ENCODE assay signal across 1 cellular context in genomic region chr4:25875281-25875745, GRCh38.
TF ChIP-seq lines count a peak whose summit lies in the region.

No MANE protein-coding gene starts in this region.

TF ChIP-seq in GM12878, 131 proteins besides CTCF, POLR2A, EP300 and RAD21 (continues in another document):
- no peak for TF ChIP-seq CEBPZ (IDR thresholded peaks at IDR 0.05; ENCODE audit: low read depth, low read length)
- 0 out of 2 replicates have a peak, but pooled peaks have one; percentile 27 for TF ChIP-seq MXI1 (IDR thresholded peaks at IDR 0.05; ENCODE audit: low read depth, low read length)
- TF ChIP-seq HDAC2 (IDR thresholded peaks at IDR 0.05) = no peak
- no peak for TF ChIP-seq FOS (IDR thresholded peaks at IDR 0.05; ENCODE audit: borderline replicate concordance, extremely low read depth, insufficient read length)
- peak; percentile 49; the same call in 1 of the 3 replicates for TF ChIP-seq POU2F2 (IDR thresholded peaks at IDR 0.05; ENCODE audit: borderline replicate concordance, low read depth, low read length)
- no peak for TF ChIP-seq ZSCAN29 (IDR thresholded peaks at IDR 0.05)
- TF ChIP-seq CREB1 (IDR thresholded peaks at IDR 0.05; ENCODE audit: low read depth) = peak; percentile 58; the same call in 1 of the 2 replicates
- TF ChIP-seq ZNF384 (IDR thresholded peaks at IDR 0.05; ENCODE audit: borderline replicate concordance, low read depth, low read length) = peak; percentile 29; the same call in 1 of the 2 replicates
- TF ChIP-seq PAX8 (IDR thresholded peaks at IDR 0.05) = no peak
- no peak for TF ChIP-seq ZBTB11 (CRISPR knock-in tag; IDR thresholded peaks at IDR 0.05)
- TF ChIP-seq NFIC (IDR thresholded peaks at IDR 0.05; ENCODE audit: low read depth, low read length) = peak; percentile 78
- peak; percentile 80 for TF ChIP-seq MAX (IDR thresholded peaks at IDR 0.05; ENCODE audit: low read depth, low read length)
- no peak for TF ChIP-seq TARDBP (IDR thresholded peaks at IDR 0.05; ENCODE audit: borderline replicate concordance)
- TF ChIP-seq IRF3 (IDR thresholded peaks at IDR 0.05) = no peak
- no peak for TF ChIP-seq BCLAF1 (IDR thresholded peaks at IDR 0.05)
- no peak for TF ChIP-seq ZBTB33 (IDR thresholded peaks at IDR 0.05)
- no peak for TF ChIP-seq CHD4 (IDR thresholded peaks at IDR 0.05)
- TF ChIP-seq RUNX3 (IDR thresholded peaks at IDR 0.05; ENCODE audit: low read length) = peak; percentile 83
- TF ChIP-seq SREBF1 (IDR thresholded peaks at IDR 0.05; ENCODE audit: low read length) = no peak
- no peak for TF ChIP-seq NFXL1 (IDR thresholded peaks at IDR 0.05; ENCODE audit: borderline replicate concordance)
- no peak for TF ChIP-seq NRF1 (conservative IDR thresholded peaks at IDR 0.05; ENCODE audit: low read depth, low read length)
- no peak for TF ChIP-seq MYB (IDR thresholded peaks at IDR 0.05; ENCODE audit: borderline replicate concordance, low read depth, low read length)
- TF ChIP-seq IKZF2 (IDR thresholded peaks at IDR 0.05) = peak; percentile 95 to 96
- peak in 1 of 2 experiments; percentile 27; a peak in 1 of 4 replicates for TF ChIP-seq ETV6 (conservative IDR thresholded peaks at IDR 0.05 in 1 of 2, IDR thresholded peaks at IDR 0.05 in 1 of 2; ENCODE audit: borderline replicate concordance in 1 of 2, low read depth in 1 of 2)
- TF ChIP-seq ASH2L (IDR thresholded peaks at IDR 0.05; ENCODE audit: borderline replicate concordance, low read depth) = no peak
- no peak for TF ChIP-seq USF1 (IDR thresholded peaks at IDR 0.05; ENCODE audit: borderline replicate concordance, extremely low read length, insufficient read depth, low read depth, low read length)
- TF ChIP-seq ATF2 (IDR thresholded peaks at IDR 0.05; ENCODE audit: low read length) = peak; percentile 68
- no peak for TF ChIP-seq ELK1 (IDR thresholded peaks at IDR 0.05; ENCODE audit: low read depth, low read length)
- no peak for TF ChIP-seq SIX5 (IDR thresholded peaks at IDR 0.05; ENCODE audit: low read depth, low read length, severe bottlenecking)
- peak; percentile 75 for TF ChIP-seq SKIL (IDR thresholded peaks at IDR 0.05; ENCODE audit: low read depth, poor library complexity, severe bottlenecking)
- no peak for TF ChIP-seq CHD1 (IDR thresholded peaks at IDR 0.05; ENCODE audit: low read depth, low read length)
- TF ChIP-seq ATF3 (IDR thresholded peaks at IDR 0.05; ENCODE audit: borderline replicate concordance, extremely low read depth, low read depth, low read length) = no peak
- TF ChIP-seq RELA (IDR thresholded peaks at IDR 0.05; ENCODE audit: borderline replicate concordance, partially characterized antibody) = no peak
- TF ChIP-seq MEF2A (IDR thresholded peaks at IDR 0.05; ENCODE audit: insufficient read depth, low read depth, low read length) = peak; percentile 90
- TF ChIP-seq RBBP5 (conservative IDR thresholded peaks at IDR 0.05) = no peak
- no peak for TF ChIP-seq JUNB (IDR thresholded peaks at IDR 0.05)
- TF ChIP-seq CHD2 (IDR thresholded peaks at IDR 0.05; ENCODE audit: borderline replicate concordance, low read depth, low read length) = peak; percentile 69; the same call in 1 of the 2 replicates
- TF ChIP-seq HSF1 (IDR thresholded peaks at IDR 0.05; ENCODE audit: low read depth, low read length) = no peak
